Comparison of ENCODE assay signal across 12 cellular contexts in the genomic region with DNA sequence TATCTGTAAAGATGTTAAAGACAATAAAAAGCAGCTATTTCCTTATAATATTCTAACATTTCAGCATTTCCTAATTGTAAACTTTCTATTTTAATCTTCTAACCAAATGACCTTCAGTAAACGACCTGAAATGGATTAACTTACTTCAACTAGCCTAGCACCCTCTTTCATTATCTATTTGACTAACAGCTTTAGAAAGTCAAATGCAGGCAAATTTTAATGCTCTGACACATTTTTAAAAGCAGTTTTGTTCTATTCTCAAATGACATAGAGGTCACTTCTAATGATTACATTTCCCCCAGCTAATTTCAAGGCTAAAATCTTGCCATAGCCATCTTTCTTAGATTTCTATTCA. TPM values are rescaled to one million over a fixed set of nuclear protein-coding genes. Genes with fewer than 3 reads are reported as not detected.
DNase-seq lines count a peak whose midpoint lies in the region; ATAC-seq and TF ChIP-seq lines count a peak whose summit lies in the region.
"Had no signal": no experiment of that assay in that cellular context is flagged by ENCODE, and none has a peak within 500 bp of the region (broad histone marks: within the 10 kb centered on the region; RNA-seq: fewer than 3 reads in every experiment).

No MANE protein-coding gene starts in this region.

- no peaks in the 10 kb centered on the region for H3K36me3 Mint-ChIP-seq in mesothelial cell of epicardium

- H3K27ac ChIP-seq in SK-N-SH (ENCODE audit: low read depth in 2 of 2, low read length in 1 of 2) (no peak overlapping the region), thyroid gland (peak overlapping the region; percentile 69 to 84 (median 82))
- H3K27ac ChIP-seq: upper lobe of left lung had no signal

- no peak for TF ChIP-seq CTCF in SK-N-SH (IDR thresholded peaks at IDR 0.05)
- TF ChIP-seq CTCF in thyroid gland (IDR thresholded peaks at IDR 0.05): no peak
- no peak for TF ChIP-seq CTCF in mesothelial cell of epicardium (IDR thresholded peaks at IDR 0.05; ENCODE audit: unreplicated experiment)

- H3K9me3 ChIP-seq in SK-N-SH (no peaks in the 10 kb centered on the region), thyroid gland (no peaks in the 10 kb centered on the region)
- H3K9me3 ChIP-seq: upper lobe of left lung had no signal

- TF ChIP-seq EP300 in SK-N-SH (IDR thresholded peaks at IDR 0.05; ENCODE audit: borderline replicate concordance in 1 of 2, low read depth in 1 of 2, low read length in 1 of 2): no peak

- H3K27me3 Mint-ChIP-seq in mesothelial cell of epicardium (ENCODE audit: low read depth): no peaks in the 10 kb centered on the region

- no peaks in the 10 kb centered on the region for H3K9me2 ChIP-seq in SK-N-SH

- ATAC-seq in SK-N-SH treated with all-trans-retinoic acid at 6 μM for 48 hours (no peak), HG02870 (IDR thresholded peaks at IDR 0.05; ENCODE audit: unreplicated experiment) (peak; percentile 43)

- no peak overlapping the region for H3K4me2 ChIP-seq in SK-N-SH

- WGBS in SK-N-SH (ENCODE audit: low lambda C conversion rate): 17% methylated on average over 1 of the region's 1 CpG
- WGBS in thyroid gland, 2 donors: 32 to 38% methylated on average over 1 of the region's 1 CpG

- H3K27ac Mint-ChIP-seq in mesothelial cell of epicardium: no peak overlapping the region

- no peaks in the 10 kb centered on the region for H4K20me1 ChIP-seq in SK-N-SH (ENCODE audit: insufficient read depth)

- no peak overlapping the region for H3K9ac ChIP-seq in SK-N-SH

- H3K4me3 ChIP-seq in SK-N-SH (ENCODE audit: low read depth in 2 of 2, low read length in 1 of 2): no peak overlapping the region
- no peak overlapping the region for H3K4me3 ChIP-seq in thyroid gland (replicated peaks in 1 of 3)
- H3K4me3 ChIP-seq: upper lobe of left lung had no signal

- peaks cover 14% of the 10 kb centered on the region for H3K4me1 Mint-ChIP-seq in mesothelial cell of epicardium

- no peak overlapping the region for H3K4me3 Mint-ChIP-seq in mesothelial cell of epicardium

- H2AFZ ChIP-seq in SK-N-SH (ENCODE audit: low read depth): peak overlapping the region; percentile 20; the same call in 1 of the 2 replicates

- H3K36me3 ChIP-seq in SK-N-SH (replicated peaks in 1 of 2; ENCODE audit: control insufficient read depth in 1 of 2, insufficient read depth in 2 of 2, low read length in 1 of 2) (peaks cover 0 to 4% of the 10 kb centered on the region in 2 experiments), thyroid gland (no peaks in the 10 kb centered on the region)
- H3K36me3 ChIP-seq: upper lobe of left lung had no signal

- no peaks in the 10 kb centered on the region for H3F3A ChIP-seq in SK-N-SH (replicated peaks; ENCODE audit: insufficient read depth)

- CTCF ChIA-PET in SK-N-SH (lab: Yijun Ruan, JAX): no interaction called here

- TF ChIP-seq POLR2A in thyroid gland (IDR thresholded peaks at IDR 0.05): no peak

- no peak for DNase-seq in SK-N-SH
- DNase-seq in NCI-H526 (lab: John Stamatoyannopoulos, UW): peak; percentile 74 to 75
- DNase-seq in thyroid gland: no peak
- DNase-seq in GM03348 (ENCODE audit: low spot score): no peak
- no peak for DNase-seq in mesothelial cell of epicardium (ENCODE audit: low spot score in 2 of 2, unreplicated experiment in 2 of 2)
- DNase-seq in activated CD4-positive, CD25-positive, alpha-beta regulatory T cell treated with anti-CD3 and anti-CD28 coated beads, Interleukin-2, amount 50 U/mL, for 72 hours: no peak
- DNase-seq: activated naive CD4-positive, alpha-beta T cell treated with Interleukin-2 at 50 U/mL for 16 hours; effector CD8-positive, alpha-beta T cell; occipital lobe had no signal

- POLR2A ChIA-PET in SK-N-SH (lab: Yijun Ruan, JAX): no interaction called here

- no peaks in the 10 kb centered on the region for H3K27me3 ChIP-seq in SK-N-SH (ENCODE audit: insufficient read depth)
- no peaks in the 10 kb centered on the region for H3K27me3 ChIP-seq in thyroid gland
- H3K27me3 ChIP-seq: upper lobe of left lung had no signal

- no peaks in the 10 kb centered on the region; a peak in 1 of 4 replicates for H3K4me1 ChIP-seq in SK-N-SH (ENCODE audit: control insufficient read depth in 1 of 2, insufficient read depth in 2 of 2, low read depth in 1 of 2, low read length in 1 of 2)
- peaks cover 23 to 24% of the 10 kb centered on the region in 2 donors for H3K4me1 ChIP-seq in thyroid gland

- intact Hi-C loops in thyroid gland (cut with DNase I): no loop called here

- no peaks in the 10 kb centered on the region for H3K9me3 Mint-ChIP-seq in mesothelial cell of epicardium

- H3K79me2 ChIP-seq in SK-N-SH (ENCODE audit: insufficient read depth): no peaks in the 10 kb centered on the region

- TF ChIP-seq RAD21 in SK-N-SH (IDR thresholded peaks at IDR 0.05; ENCODE audit: low read length): no peak

TF ChIP-seq in SK-N-SH, 30 proteins besides CTCF, POLR2A, EP300 and RAD21 (continues in another document):
- TF ChIP-seq MEF2A (IDR thresholded peaks at IDR 0.05; ENCODE audit: borderline replicate concordance, low read depth) (no peak), GATA2 (CRISPR knock-in tag; IDR thresholded peaks at IDR 0.05) (no peak), MXI1 (IDR thresholded peaks at IDR 0.05; ENCODE audit: low read depth, low read length) (no peak), TEAD4 (IDR thresholded peaks at IDR 0.05; ENCODE audit: borderline replicate concordance, insufficient read depth) (no peak), ELF1 (IDR thresholded peaks at IDR 0.05) (no peak), RFX5 (IDR thresholded peaks at IDR 0.05; ENCODE audit: low read length) (no peak)
- TF ChIP-seq, protein P1, sequence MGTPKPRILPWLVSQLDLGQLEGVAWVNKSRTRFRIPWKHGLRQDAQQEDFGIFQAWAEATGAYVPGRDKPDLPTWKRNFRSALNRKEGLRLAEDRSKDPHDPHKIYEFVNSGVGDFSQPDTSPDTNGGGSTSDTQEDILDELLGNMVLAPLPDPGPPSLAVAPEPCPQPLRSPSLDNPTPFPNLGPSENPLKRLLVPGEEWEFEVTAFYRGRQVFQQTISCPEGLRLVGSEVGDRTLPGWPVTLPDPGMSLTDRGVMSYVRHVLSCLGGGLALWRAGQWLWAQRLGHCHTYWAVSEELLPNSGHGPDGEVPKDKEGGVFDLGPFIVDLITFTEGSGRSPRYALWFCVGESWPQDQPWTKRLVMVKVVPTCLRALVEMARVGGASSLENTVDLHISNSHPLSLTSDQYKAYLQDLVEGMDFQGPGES (IDR thresholded peaks at IDR 0.05; ENCODE audit: low read depth, low read length): no peak
- TF ChIP-seq, protein P2, sequence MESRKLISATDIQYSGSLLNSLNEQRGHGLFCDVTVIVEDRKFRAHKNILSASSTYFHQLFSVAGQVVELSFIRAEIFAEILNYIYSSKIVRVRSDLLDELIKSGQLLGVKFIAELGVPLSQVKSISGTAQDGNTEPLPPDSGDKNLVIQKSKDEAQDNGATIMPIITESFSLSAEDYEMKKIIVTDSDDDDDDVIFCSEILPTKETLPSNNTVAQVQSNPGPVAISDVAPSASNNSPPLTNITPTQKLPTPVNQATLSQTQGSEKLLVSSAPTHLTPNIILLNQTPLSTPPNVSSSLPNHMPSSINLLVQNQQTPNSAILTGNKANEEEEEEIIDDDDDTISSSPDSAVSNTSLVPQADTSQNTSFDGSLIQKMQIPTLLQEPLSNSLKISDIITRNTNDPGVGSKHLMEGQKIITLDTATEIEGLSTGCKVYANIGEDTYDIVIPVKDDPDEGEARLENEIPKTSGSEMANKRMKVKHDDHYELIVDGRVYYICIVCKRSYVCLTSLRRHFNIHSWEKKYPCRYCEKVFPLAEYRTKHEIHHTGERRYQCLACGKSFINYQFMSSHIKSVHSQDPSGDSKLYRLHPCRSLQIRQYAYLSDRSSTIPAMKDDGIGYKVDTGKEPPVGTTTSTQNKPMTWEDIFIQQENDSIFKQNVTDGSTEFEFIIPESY (IDR thresholded peaks at IDR 0.05; ENCODE audit: borderline replicate concordance, low read depth): no peak

TF ChIP-seq in SK-N-SH treated with all-trans-retinoic acid at 6 μM for 48 hours, 23 proteins besides CTCF, POLR2A, EP300 and RAD21 (continues in another document):
- TF ChIP-seq POU6F1 (CRISPR knock-in tag; IDR thresholded peaks at IDR 0.05; ENCODE audit: borderline replicate concordance, low read depth) (no peak), OSR1 (CRISPR knock-in tag; IDR thresholded peaks at IDR 0.05) (no peak), GLIS3 (CRISPR knock-in tag; IDR thresholded peaks at IDR 0.05) (no peak), ZNF8 (CRISPR knock-in tag; IDR thresholded peaks at IDR 0.05) (no peak), RARB (CRISPR knock-in tag; IDR thresholded peaks at IDR 0.05) (no peak), SNAI2 (CRISPR knock-in tag; IDR thresholded peaks at IDR 0.05) (no peak)
- TF ChIP-seq, protein P3, sequence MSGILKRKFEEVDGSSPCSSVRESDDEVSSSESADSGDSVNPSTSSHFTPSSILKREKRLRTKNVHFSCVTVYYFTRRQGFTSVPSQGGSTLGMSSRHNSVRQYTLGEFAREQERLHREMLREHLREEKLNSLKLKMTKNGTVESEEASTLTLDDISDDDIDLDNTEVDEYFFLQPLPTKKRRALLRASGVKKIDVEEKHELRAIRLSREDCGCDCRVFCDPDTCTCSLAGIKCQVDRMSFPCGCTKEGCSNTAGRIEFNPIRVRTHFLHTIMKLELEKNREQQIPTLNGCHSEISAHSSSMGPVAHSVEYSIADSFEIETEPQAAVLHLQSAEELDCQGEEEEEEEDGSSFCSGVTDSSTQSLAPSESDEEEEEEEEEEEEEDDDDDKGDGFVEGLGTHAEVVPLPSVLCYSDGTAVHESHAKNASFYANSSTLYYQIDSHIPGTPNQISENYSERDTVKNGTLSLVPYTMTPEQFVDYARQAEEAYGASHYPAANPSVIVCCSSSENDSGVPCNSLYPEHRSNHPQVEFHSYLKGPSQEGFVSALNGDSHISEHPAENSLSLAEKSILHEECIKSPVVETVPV (CRISPR knock-in tag; IDR thresholded peaks at IDR 0.05): no peak

RNA-seq across cellular contexts. Expression of gene SLC7A11, which starts 41.9 kb away (rescaled TPM):
- 3.1 and 4.4 TPM in 2 replicates for polyA plus RNA-seq in SK-N-SH (2012; rRNA removed)
- polyA plus RNA-seq in SK-N-SH (2012; cell fraction: cytosol; rRNA removed): 4.3 and 5.1 TPM in 2 replicates
- 2.7 and 6.2 TPM in 2 replicates for polyA plus RNA-seq in SK-N-SH (2012; cell fraction: nucleus; rRNA removed)
- total RNA-seq in thyroid gland (10 to 100 TPM in 1 of 4 donors, 1 to 10 TPM in 3; 6.2 to 39.8 (median 8.8) TPM), mesothelial cell of epicardium (2.8 to 3.4 TPM (median 3.0 TPM) in 3 replicates)

Comparison
In these comparisons a context has a peak if more than half of its experiments do, and no peak if none do; other contexts are left out.
1. DNase-seq: peak in NCI-H526 (2 of 2); none in SK-N-SH (single experiment), thyroid gland (0 of 2), GM03348 (single experiment), mesothelial cell of epicardium (0 of 2) and activated CD4-positive, CD25-positive, alpha-beta regulatory T cell treated with anti-CD3 and anti-CD28 coated beads, Interleukin-2, amount 50 U/mL, for 72 hours (single experiment).
2. H3K27ac ChIP-seq: peak in thyroid gland (3 of 3); none in SK-N-SH (0 of 2).